Comparison of ENCODE assay signal across 8 cellular contexts in genomic region chr3:125697979-125698640, GRCh38.
DNase-seq lines count a peak whose midpoint lies in the region; ATAC-seq and TF ChIP-seq lines count a peak whose summit lies in the region.
"Not testable (repeated sequence)": the region's sequence is repeated elsewhere in the genome, so short reads cannot be mapped to it uniquely, and the experiment has no call there.

No MANE protein-coding gene starts in this region.

- H3K79me2 ChIP-seq in H9 (ENCODE audit: insufficient read depth, low read length); OCI-LY1 (ENCODE audit: insufficient read depth, low read length): not testable (repeated sequence)

- not testable (repeated sequence) for H3K4me3 ChIP-seq in OCI-LY1 (ENCODE audit: low read depth, low read length, poor library complexity, severe bottlenecking)

- not testable (repeated sequence) for H3K4ac ChIP-seq in H9 (ENCODE audit: low read depth, low read length)

- intact Hi-C loops in activated CD4-positive, alpha-beta T cell treated with anti-CD3 and anti-CD28 coated beads for 36 hours (cut with DNase I, micrococcal nuclease), result not testable (repeated sequence)

- not testable (repeated sequence) for H3K4me1 Mint-ChIP-seq in H9; activated CD4-positive, alpha-beta T cell treated with anti-CD3 and anti-CD28 coated beads for 36 hours; activated T-cell treated with anti-CD3 and anti-CD28 coated beads, Interleukin-2, amount 50 U/mL, for 72 hours (ENCODE audit: low read depth); effector memory CD8-positive, alpha-beta T cell (ENCODE audit: low read depth in 2 of 2)

- not testable (repeated sequence) for H3K4me3 Mint-ChIP-seq in H9; activated CD4-positive, alpha-beta T cell treated with anti-CD3 and anti-CD28 coated beads for 36 hours; activated T-cell treated with anti-CD3 and anti-CD28 coated beads, Interleukin-2, amount 50 U/mL, for 72 hours; effector memory CD8-positive, alpha-beta T cell

- not testable (repeated sequence) for H3K27ac Mint-ChIP-seq in H9; activated CD4-positive, alpha-beta T cell treated with anti-CD3 and anti-CD28 coated beads for 36 hours; activated T-cell treated with anti-CD3 and anti-CD28 coated beads, Interleukin-2, amount 50 U/mL, for 72 hours
- H3K27ac Mint-ChIP-seq in effector memory CD8-positive, alpha-beta T cell, result peak overlapping the region; percentile 42 to 59

- not testable (repeated sequence) for H3K27ac ChIP-seq in H9 (ENCODE audit: insufficient read length, low read depth, low read length); OCI-LY1 (ENCODE audit: low read depth, low read length, poor library complexity, severe bottlenecking)

- not testable (repeated sequence) for H3K18ac ChIP-seq in H9 (ENCODE audit: insufficient read length, low read depth, low read length)

- not testable (repeated sequence) for H3K14ac ChIP-seq in H9 (ENCODE audit: insufficient read depth, low read length)

- not testable (repeated sequence) for H2BK15ac ChIP-seq in H9 (ENCODE audit: low read depth, low read length)

- H4K20me1 ChIP-seq in H9 (ENCODE audit: control insufficient read depth, insufficient read depth, insufficient read length); OCI-LY1 (ENCODE audit: insufficient read depth, low read length): not testable (repeated sequence)

- not testable (repeated sequence) for H3K36me3 Mint-ChIP-seq in H9 (ENCODE audit: insufficient read depth in 1 of 3, low read depth in 3 of 3); activated CD4-positive, alpha-beta T cell treated with anti-CD3 and anti-CD28 coated beads for 36 hours (ENCODE audit: low read depth); activated T-cell treated with anti-CD3 and anti-CD28 coated beads, Interleukin-2, amount 50 U/mL, for 72 hours (ENCODE audit: insufficient read depth in 2 of 2); effector memory CD8-positive, alpha-beta T cell (ENCODE audit: insufficient read depth)

- POLR2A ChIA-PET in activated CD4-positive, alpha-beta T cell treated with anti-CD3 and anti-CD28 coated beads for 36 hours (lab: Charles Lee), result not testable (repeated sequence)

- H3K27me3 Mint-ChIP-seq in H9 (ENCODE audit: low read depth); activated CD4-positive, alpha-beta T cell treated with anti-CD3 and anti-CD28 coated beads for 36 hours; activated T-cell treated with anti-CD3 and anti-CD28 coated beads, Interleukin-2, amount 50 U/mL, for 72 hours (ENCODE audit: low read depth); effector memory CD8-positive, alpha-beta T cell: not testable (repeated sequence)

- not testable (repeated sequence) for H3K9me3 Mint-ChIP-seq in H9; activated CD4-positive, alpha-beta T cell treated with anti-CD3 and anti-CD28 coated beads for 36 hours (ENCODE audit: low read depth); activated T-cell treated with anti-CD3 and anti-CD28 coated beads, Interleukin-2, amount 50 U/mL, for 72 hours; effector memory CD8-positive, alpha-beta T cell

- H3K27me3 ChIP-seq in H9 (ENCODE audit: insufficient read depth, low read length); OCI-LY1 (ENCODE audit: insufficient read depth, low read length): not testable (repeated sequence)

- WGBS in H9 (ENCODE audit: extremely low coverage, insufficient read length, low lambda C conversion rate), result no CpG with 5 or more reads among the region's 13 CpGs

- H4K8ac ChIP-seq in H9 (replicated peaks; ENCODE audit: insufficient read length, low read depth, low read length), result not testable (repeated sequence)

- not testable (repeated sequence) for H3K9me2 ChIP-seq in OCI-LY1 (ENCODE audit: low read depth, low read length)

- not testable (repeated sequence) for H2BK20ac ChIP-seq in H9 (ENCODE audit: low read depth, low read length, poor library complexity, severe bottlenecking)

- not testable (repeated sequence) for H3K4me2 ChIP-seq in H9 (ENCODE audit: insufficient read depth, insufficient read length, low read length); OCI-LY1 (ENCODE audit: low read length)

- not testable (repeated sequence) for H3F3A ChIP-seq in OCI-LY1 (ENCODE audit: insufficient read depth, low read length)

- not testable (repeated sequence) for ATAC-seq in activated CD4-positive, alpha-beta T cell treated with anti-CD3 and anti-CD28 coated beads for 36 hours; activated T-cell treated with anti-CD3 and anti-CD28 coated beads, Interleukin-2, amount 50 U/mL, for 72 hours (replicated peaks in 1 of 2); effector memory CD8-positive, alpha-beta T cell (replicated peaks)

- not testable (repeated sequence) for H3K56ac ChIP-seq in H9 (ENCODE audit: insufficient read length, low read depth, low read length)

- H2AK5ac ChIP-seq in H9 (ENCODE audit: insufficient read length, low read length), result not testable (repeated sequence)

- H3K36me3 ChIP-seq in OCI-LY1 (ENCODE audit: insufficient read depth, low read length), result not testable (repeated sequence)

- H3K79me1 ChIP-seq in H9 (ENCODE audit: insufficient read depth, low read depth, low read length, poor library complexity, severe bottlenecking), result not testable (repeated sequence)

- DNase-seq in COLO668 (lab: John Stamatoyannopoulos, UW; ENCODE audit: unreplicated experiment), result peak; percentile 3
- DNase-seq in H9, result not testable (repeated sequence)
- peak; percentile 80 for DNase-seq in activated CD4-positive, alpha-beta T cell treated with anti-CD3 and anti-CD28 coated beads for 36 hours
- DNase-seq in activated T-cell treated with anti-CD3 and anti-CD28 coated beads, Interleukin-2, amount 50 U/mL, for 72 hours, result peak; percentile 58 to 79
- DNase-seq in effector memory CD8-positive, alpha-beta T cell, result peak; percentile 19
- peak; percentile 71 for DNase-seq in stimulated activated CD4-positive, alpha-beta T cell treated with anti-CD3 and anti-CD28 coated beads, Interleukin-15, amount 100 ng/mL, for 24 hours
- peak; percentile 62 for DNase-seq in stimulated activated CD8-positive, alpha-beta memory T cell treated with anti-CD3 and anti-CD28 coated beads, Interleukin-4, amount 100 ng/mL, for 48 hours

- H3K9ac ChIP-seq in H9 (ENCODE audit: extremely low read depth, insufficient read length, low read length); OCI-LY1 (ENCODE audit: low read length): not testable (repeated sequence)

- CTCF ChIA-PET in activated CD4-positive, alpha-beta T cell treated with anti-CD3 and anti-CD28 coated beads for 36 hours (lab: Charles Lee), result interaction anchor here (1.0 kb wide), 1 partner anchor 67 kb away, joined by 3 read pairs; no protein-coding TSS in a partner anchor

- TF ChIP-seq CTCF in H9 (conservative IDR thresholded peaks at IDR 0.05), result peak; percentile 37; the same call in 2 of the 3 replicates
- peak; percentile 9; the same call in 1 of the 2 replicates for TF ChIP-seq CTCF in OCI-LY1 (IDR thresholded peaks at IDR 0.05; ENCODE audit: low read length)

- H3K23ac ChIP-seq in H9 (ENCODE audit: insufficient read length, low read depth, low read length), result not testable (repeated sequence)

- H2AFZ ChIP-seq in H9 (ENCODE audit: low read length); OCI-LY1 (ENCODE audit: low read length): not testable (repeated sequence)

- H2BK5ac ChIP-seq in H9 (ENCODE audit: insufficient read length, low read length), result not testable (repeated sequence)

- H3T11ph ChIP-seq in H9 (ENCODE audit: low read length), result not testable (repeated sequence)

- not testable (repeated sequence) for H2BK12ac ChIP-seq in H9 (ENCODE audit: insufficient read length, low read depth, low read length)

- not testable (repeated sequence) for H3K4me1 ChIP-seq in H9 (ENCODE audit: insufficient read depth, low read length); OCI-LY1 (ENCODE audit: insufficient read depth, low read length, severe bottlenecking)

- not testable (repeated sequence) for H4K91ac ChIP-seq in H9 (ENCODE audit: insufficient read length, low read depth, low read length)

- H3K23me2 ChIP-seq in H9 (ENCODE audit: insufficient read length, low read depth, low read length, poor library complexity, severe bottlenecking), result not testable (repeated sequence)

- not testable (repeated sequence) for H2BK120ac ChIP-seq in H9 (ENCODE audit: low read depth, low read length, poor library complexity, severe bottlenecking)

- H4K5ac ChIP-seq in H9 (ENCODE audit: insufficient read length, low read depth, low read length), result not testable (repeated sequence)

- not testable (repeated sequence) for H3K9me3 ChIP-seq in H9 (ENCODE audit: control insufficient read depth, low read depth, low read length); OCI-LY1 (ENCODE audit: low read length)
